ENCODE assay signal across 27 cellular contexts in genomic region chr18:8617907-8618306, GRCh38.
"Had no signal": no experiment of that assay in that cellular context is flagged by ENCODE, and none has a peak within 500 bp of the region (broad histone marks: within the 10 kb centered on the region; RNA-seq: fewer than 3 reads in every experiment).

No MANE protein-coding gene starts in this region.

- H3K9me3 Mint-ChIP-seq: stimulated activated memory B cell treated with anti-CD40 and anti-IgM and Interleukin-4, amounts not matched to agents 10 μg/mL and 1 μg/mL and 100 μg/mL, for 72 hours had no signal

- ATAC-seq: activated T-cell treated with anti-CD3 and anti-CD28 coated beads, Interleukin-2, amount 50 U/mL, for 72 hours; left cardiac atrium; left ventricle myocardium superior; stimulated activated memory B cell treated with anti-CD40 and anti-IgM and Interleukin-4, amounts not matched to agents 10 μg/mL and 1 μg/mL and 100 μg/mL, for 72 hours; upper lobe of right lung had no signal

- H3K4me3 Mint-ChIP-seq: activated naive CD8-positive, alpha-beta T cell; activated T-cell treated with anti-CD3 and anti-CD28 coated beads, Interleukin-2, amount 50 U/mL, for 72 hours; nephron progenitor cell; stimulated activated memory B cell treated with anti-CD40 and anti-IgM and Interleukin-4, amounts not matched to agents 10 μg/mL and 1 μg/mL and 100 μg/mL, for 72 hours had no signal

- H3K9me3 ChIP-seq: ascending aorta, ovary, prostate gland, sigmoid colon, stomach, thyroid gland, upper lobe of right lung had no signal

- DNase-seq: activated CD4-positive, alpha-beta T cell treated with anti-CD3 and anti-CD28 coated beads for 4 hours; activated CD4-positive, alpha-beta T cell treated with anti-CD3 and anti-CD28 coated beads, Interleukin-2, amount 50 U/mL, for 4 hours; activated naive CD4-positive, alpha-beta T cell; activated T-cell treated with anti-CD3 and anti-CD28 coated beads for 4 hours; activated T-cell treated with anti-CD3 and anti-CD28 coated beads, Interleukin-2, amount 50 U/mL, for 72 hours; cerebellar nuclear complex; dorsolateral prefrontal cortex; effector memory CD4-positive, alpha-beta T cell; head of caudate nucleus; hippocampal formation; left cardiac atrium; left ventricle myocardium superior; naive B cell; nephron progenitor cell; ovary; sigmoid colon; small intestine; stimulated activated CD4-positive, alpha-beta T cell treated with anti-CD3 and anti-CD28 coated beads, Interleukin-4, amount 100 ng/mL, for 24 hours; stomach; thyroid gland; upper lobe of right lung had no signal

- H3K27ac Mint-ChIP-seq: activated T-cell treated with anti-CD3 and anti-CD28 coated beads, Interleukin-2, amount 50 U/mL, for 72 hours; nephron progenitor cell had no signal

- H3K27ac ChIP-seq: ascending aorta, cardiac muscle cell, coronary artery, ovary, prostate gland, sigmoid colon, stomach, thyroid gland, upper lobe of right lung had no signal

- H3K27me3 ChIP-seq: ascending aorta, cardiac muscle cell, dorsolateral prefrontal cortex, ovary, sigmoid colon, stomach, thyroid gland, upper lobe of right lung had no signal

- H3K36me3 ChIP-seq: ascending aorta, cardiac muscle cell, ovary, prostate gland, sigmoid colon, thyroid gland, upper lobe of right lung had no signal

- H3K27me3 Mint-ChIP-seq: activated naive CD8-positive, alpha-beta T cell; naive B cell; stimulated activated memory B cell treated with anti-CD40 and anti-IgM and Interleukin-4, amounts not matched to agents 10 μg/mL and 1 μg/mL and 100 μg/mL, for 72 hours had no signal

- H3K4me3 ChIP-seq: ascending aorta, cardiac muscle cell, coronary artery, dorsolateral prefrontal cortex, ovary, prostate gland, sigmoid colon, stomach, thyroid gland, upper lobe of right lung had no signal
